Comparison of ENCODE assay signal across 1 cellular context in genomic region chr7:81721428-81721827, GRCh38.
TF ChIP-seq lines count a peak whose summit lies in the region.

No MANE protein-coding gene starts in this region.

TF ChIP-seq in A549, 52 proteins besides CTCF, POLR2A, EP300 and RAD21 (continued from another document):
- TF ChIP-seq REST (IDR thresholded peaks at IDR 0.05) = no peak
- no peak for TF ChIP-seq HOXA7 (CRISPR knock-in tag; IDR thresholded peaks at IDR 0.05)
- no peak for TF ChIP-seq KDM1A (IDR thresholded peaks at IDR 0.05; ENCODE audit: low read depth)
- TF ChIP-seq SMC3 (IDR thresholded peaks at IDR 0.05) = no peak
- TF ChIP-seq ZSCAN20 (CRISPR knock-in tag; IDR thresholded peaks at IDR 0.05) = no peak
- no peak; the same call in 1 of the 2 replicates for TF ChIP-seq JUNB (IDR thresholded peaks at IDR 0.05)
- no peak for TF ChIP-seq MAX (IDR thresholded peaks at IDR 0.05)
- no peak for TF ChIP-seq FOSL2 (IDR thresholded peaks at IDR 0.05)
- TF ChIP-seq FOSL2 (CRISPR knock-in tag; IDR thresholded peaks at IDR 0.05) = no peak; the same call in 1 of the 2 replicates
- TF ChIP-seq BHLHE40 (IDR thresholded peaks at IDR 0.05; ENCODE audit: low read depth, low read length) = no peak
- no peak for TF ChIP-seq ZNF302 (CRISPR knock-in tag; IDR thresholded peaks at IDR 0.05)
- no peak for TF ChIP-seq TP53 (CRISPR knock-in tag; IDR thresholded peaks at IDR 0.05)
